20 cellular contexts compared by ENCODE assay signal in the genomic region with DNA sequence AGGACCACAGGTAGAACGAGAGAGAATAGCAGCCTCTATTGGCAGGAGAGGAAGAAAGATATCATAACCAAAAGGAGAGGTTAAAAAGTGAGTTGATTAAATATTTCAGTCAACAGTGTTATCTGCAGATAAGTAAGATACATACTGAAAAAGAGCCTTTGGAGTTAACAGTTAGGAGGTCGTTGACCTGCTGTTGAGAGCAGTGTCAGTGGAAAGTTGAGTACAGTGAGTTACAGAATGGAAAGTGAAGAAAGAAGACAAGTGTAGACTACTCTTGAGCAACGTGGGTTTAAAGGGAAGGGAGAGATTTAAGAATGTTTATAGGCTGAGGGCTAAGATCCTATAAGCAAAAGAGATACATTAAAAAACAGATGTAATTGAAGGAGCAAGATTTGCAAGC. TPM values are rescaled to one million over a fixed set of nuclear protein-coding genes. Genes with fewer than 3 reads are reported as not detected.
"Had no signal": no experiment of that assay in that cellular context is flagged by ENCODE, and none has a peak within 500 bp of the region (broad histone marks: within the 10 kb centered on the region; RNA-seq: fewer than 3 reads in every experiment).

No MANE protein-coding gene starts in this region.

- DNase-seq: activated CD8-positive, alpha-beta memory T cell treated with anti-CD3 and anti-CD28 coated beads, Interleukin-2, amount 10 ng/mL, durations not matched to agents 7 days and 5 days; activated naive CD8-positive, alpha-beta T cell treated with anti-CD3 and anti-CD28 coated beads, Interleukin-2, amount 10 ng/mL, durations not matched to agents 7 days and 5 days; activated T-cell treated with anti-CD3 and anti-CD28 coated beads, Interleukin-2, amount 50 U/mL, for 24 hours; aorta; dorsolateral prefrontal cortex; endodermal cell; gastrocnemius medialis; heart right ventricle; left cardiac atrium; midbrain; stimulated activated CD4-positive, alpha-beta T cell treated with anti-CD3 and anti-CD28 coated beads, Interleukin-2, amount 100 ng/mL, for 48 hours; stimulated activated naive CD4-positive, alpha-beta T cell treated with Interleukin-2 at 50 U/mL for 16 hours; SW 1271; trophoblast cell had no signal

- H3K27ac ChIP-seq: dorsolateral prefrontal cortex, gastrocnemius medialis, heart right ventricle, suprapubic skin had no signal

- H3K4me3 Mint-ChIP-seq: activated CD8-positive, alpha-beta memory T cell treated with anti-CD3 and anti-CD28 coated beads, Interleukin-2, amount 10 ng/mL, durations not matched to agents 7 days and 5 days; activated naive CD8-positive, alpha-beta T cell treated with anti-CD3 and anti-CD28 coated beads, Interleukin-2, amount 10 ng/mL, durations not matched to agents 7 days and 5 days; activated T-cell treated with anti-CD3 and anti-CD28 coated beads, Interleukin-2, amount 50 U/mL, for 24 hours; endodermal cell; T-helper 2 cell treated with Interferon-gamma antibody and Interleukin-4, amounts not matched to agents 5 μg/mL and 100 μg/mL, for 36 hours had no signal

- H3K9me3 Mint-ChIP-seq: activated naive CD8-positive, alpha-beta T cell treated with anti-CD3 and anti-CD28 coated beads, Interleukin-2, amount 10 ng/mL, durations not matched to agents 7 days and 5 days; activated T-cell treated with anti-CD3 and anti-CD28 coated beads, Interleukin-2, amount 50 U/mL, for 24 hours; endodermal cell; T-helper 2 cell treated with Interferon-gamma antibody and Interleukin-4, amounts not matched to agents 5 μg/mL and 100 μg/mL, for 36 hours had no signal

- ATAC-seq: activated CD4-positive, CD25-positive, alpha-beta regulatory T cell treated with anti-CD3 and anti-CD28 coated beads, Interleukin-2, amount 50 U/mL, for 24 hours; activated CD8-positive, alpha-beta memory T cell treated with anti-CD3 and anti-CD28 coated beads, Interleukin-2, amount 10 ng/mL, durations not matched to agents 7 days and 5 days; gastrocnemius medialis; heart right ventricle; left cardiac atrium had no signal

- H3K27me3 Mint-ChIP-seq: activated CD8-positive, alpha-beta memory T cell treated with anti-CD3 and anti-CD28 coated beads, Interleukin-2, amount 10 ng/mL, durations not matched to agents 7 days and 5 days; activated naive CD8-positive, alpha-beta T cell treated with anti-CD3 and anti-CD28 coated beads, Interleukin-2, amount 10 ng/mL, durations not matched to agents 7 days and 5 days; activated T-cell treated with anti-CD3 and anti-CD28 coated beads, Interleukin-2, amount 50 U/mL, for 24 hours had no signal

- H3K4me1 ChIP-seq: gastrocnemius medialis, heart right ventricle, suprapubic skin had no signal

- H3K9me3 ChIP-seq: gastrocnemius medialis, heart right ventricle, suprapubic skin had no signal

- H3K27ac Mint-ChIP-seq: activated CD8-positive, alpha-beta memory T cell treated with anti-CD3 and anti-CD28 coated beads, Interleukin-2, amount 10 ng/mL, durations not matched to agents 7 days and 5 days; activated naive CD8-positive, alpha-beta T cell treated with anti-CD3 and anti-CD28 coated beads, Interleukin-2, amount 10 ng/mL, durations not matched to agents 7 days and 5 days; endodermal cell; T-helper 2 cell treated with Interferon-gamma antibody and Interleukin-4, amounts not matched to agents 5 μg/mL and 100 μg/mL, for 36 hours had no signal

- H3K4me1 Mint-ChIP-seq: activated CD8-positive, alpha-beta memory T cell treated with anti-CD3 and anti-CD28 coated beads, Interleukin-2, amount 10 ng/mL, durations not matched to agents 7 days and 5 days; endodermal cell had no signal

- H3K4me3 ChIP-seq: dorsolateral prefrontal cortex, gastrocnemius medialis, heart right ventricle, lung, suprapubic skin had no signal

RNA-seq across cellular contexts. Expression of a gene that starts 30.2 kb away (rescaled TPM):
- total RNA-seq: activated CD8-positive, alpha-beta memory T cell treated with anti-CD3 and anti-CD28 coated beads, Interleukin-2, amount 10 ng/mL, durations not matched to agents 7 days and 5 days; aorta; endodermal cell; epithelial cell of proximal tubule; gastrocnemius medialis; heart right ventricle; left cardiac atrium; lung; skeletal muscle tissue; suprapubic skin had no signal

RNA-seq across cellular contexts. Expression of a gene that starts 49.5 kb away (rescaled TPM):
- total RNA-seq: aorta, epithelial cell of proximal tubule, gastrocnemius medialis, lung had no signal
